Comparison of ENCODE assay signal across 12 cellular contexts in genomic region chr17:77995146-77995852, GRCh38. TPM values are rescaled to one million over a fixed set of nuclear protein-coding genes. Genes with fewer than 3 reads are reported as not detected.
DNase-seq lines count a peak whose midpoint lies in the region; ATAC-seq and TF ChIP-seq lines count a peak whose summit lies in the region.
"Had no signal": no experiment of that assay in that cellular context is flagged by ENCODE, and none has a peak within 500 bp of the region (broad histone marks: within the 10 kb centered on the region; RNA-seq: fewer than 3 reads in every experiment).

No MANE protein-coding gene starts in this region.

- intact Hi-C loops in head of caudate nucleus (cut with DNase I) = no loop called here

- H3K36me3 Mint-ChIP-seq in T-helper 17 cell (ENCODE audit: low read depth) = no peaks in the 10 kb centered on the region

- peak; percentile 58 for ATAC-seq in T-helper 17 cell
- no peak for ATAC-seq in HG03342 (IDR thresholded peaks at IDR 0.05; ENCODE audit: unreplicated experiment)
- no peak for ATAC-seq in GM21447 (IDR thresholded peaks at IDR 0.05; ENCODE audit: unreplicated experiment)
- ATAC-seq in HG03108 (IDR thresholded peaks at IDR 0.05; ENCODE audit: unreplicated experiment) = no peak

- H3K4me1 Mint-ChIP-seq in T-helper 17 cell = peaks cover 48% of the 10 kb centered on the region

- peak overlapping the region; percentile 83 for H3K27ac Mint-ChIP-seq in T-helper 17 cell

- no peak overlapping the region for H3K4me3 Mint-ChIP-seq in T-helper 17 cell

- peak; percentile 11 for DNase-seq in Jurkat, Clone E6-1 (ENCODE audit: low read depth, low spot score)
- no peak for DNase-seq in T-helper 17 cell
- peak in 33 of 42 donors; percentile 18 to 66 (median 35) for DNase-seq in head of caudate nucleus
- peak; percentile 8 for DNase-seq in stimulated activated CD4-positive, alpha-beta T cell treated with anti-CD3 and anti-CD28 coated beads, Interleukin-12 subunit alpha, Interleukin-12 subunit beta, amount 100 ng/mL, for 4 hours
- no peak for DNase-seq in GM20000 (ENCODE audit: low spot score)
- DNase-seq: GOT3; NCI-H774; stimulated activated naive CD4-positive, alpha-beta T cell treated with Interleukin-2 at 50 U/mL for 16 hours had no signal

- TF ChIP-seq CTCF in GM20000 (IDR thresholded peaks at IDR 0.05; ENCODE audit: extremely low read depth, missing control alignments) = no peak

- H3K4me3 ChIP-seq in Jurkat, Clone E6-1 (ENCODE audit: low read length) = no peak overlapping the region
- H3K4me3 ChIP-seq: skin epidermis had no signal

- no peaks in the 10 kb centered on the region for H3K27me3 Mint-ChIP-seq in T-helper 17 cell

- no peaks in the 10 kb centered on the region for H3K9me3 ChIP-seq in T-helper 17 cell (ENCODE audit: control insufficient read depth, low read length, poor library complexity, severe bottlenecking)

RNA-seq across cellular contexts. Expression of gene TNRC6C, which starts 36.8 kb away (rescaled TPM):
- 8.9 TPM for polyA plus RNA-seq in Jurkat, Clone E6-1 (2012; ENCODE audit: insufficient read depth, insufficient read length)
- 10 to 100 TPM; 64.4 to 64.5 TPM for total RNA-seq in T-helper 17 cell

Comparison
In these comparisons a context has a peak if more than half of its experiments do, and no peak if none do; other contexts are left out.
1. DNase-seq: peak in Jurkat, Clone E6-1 (single experiment), head of caudate nucleus (33 of 42) and stimulated activated CD4-positive, alpha-beta T cell treated with anti-CD3 and anti-CD28 coated beads, Interleukin-12 subunit alpha, Interleukin-12 subunit beta, amount 100 ng/mL, for 4 hours (single experiment); none in T-helper 17 cell (0 of 3) and GM20000 (single experiment).